In the genomic region with DNA sequence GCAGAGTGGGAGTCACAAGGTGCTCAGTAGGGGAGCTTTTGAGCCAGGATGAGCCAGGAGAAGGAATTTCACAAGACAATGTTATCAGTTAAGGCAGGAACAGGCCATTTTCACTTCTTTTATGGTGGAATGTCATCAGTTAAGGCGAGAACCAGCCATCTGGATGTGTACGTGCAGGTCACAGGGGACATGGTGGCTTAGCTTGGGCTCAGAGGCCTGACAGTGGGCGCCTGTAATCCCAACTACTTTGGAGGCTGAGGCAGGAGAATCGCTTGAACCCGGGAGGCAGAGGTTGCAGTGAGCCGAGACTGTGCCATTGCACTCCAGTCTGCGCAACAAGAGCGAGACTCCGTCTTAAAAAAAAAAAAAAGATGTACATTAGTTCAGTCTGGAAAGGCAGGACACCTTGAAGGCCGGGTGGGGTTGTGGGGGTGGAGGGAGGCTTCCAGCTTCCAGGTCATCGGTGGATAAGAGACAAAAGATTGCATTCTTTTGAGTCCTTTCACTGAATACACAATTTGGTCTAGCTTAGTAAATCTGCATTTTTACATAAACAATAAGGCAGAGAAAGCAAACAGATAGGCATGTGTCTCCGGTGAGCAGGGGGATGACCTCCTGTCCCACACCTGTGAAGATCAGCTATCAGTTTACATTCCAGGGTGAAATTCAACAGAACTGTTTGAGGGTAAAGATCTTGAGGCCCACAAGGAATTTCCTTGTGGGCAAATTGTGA, we compare ENCODE assay signal across 8 cellular contexts. TPM values are rescaled to one million over a fixed set of nuclear protein-coding genes. Genes with fewer than 3 reads are reported as not detected.
DNase-seq lines count a peak whose midpoint lies in the region; ATAC-seq, FAIRE-seq and TF ChIP-seq lines count a peak whose summit lies in the region.
"Not testable (repeated sequence)": the region's sequence is repeated elsewhere in the genome, so short reads cannot be mapped to it uniquely, and the experiment has no call there.
"Had no signal": no experiment of that assay in that cellular context is flagged by ENCODE, and none has a peak within 500 bp of the region (broad histone marks: within the 10 kb centered on the region; RNA-seq: fewer than 3 reads in every experiment).

No MANE protein-coding gene starts in this region.

- TF ChIP-seq EP300 in HepG2 (IDR thresholded peaks at IDR 0.05; ENCODE audit: low read depth in 2 of 2, low read length in 2 of 2); HepG2 (CRISPR knock-in tag; IDR thresholded peaks at IDR 0.05; ENCODE audit: borderline replicate concordance): not testable (repeated sequence)

- not testable (repeated sequence) for TF ChIP-seq CTCF in GM23338 (conservative IDR thresholded peaks at IDR 0.05; ENCODE audit: low read depth in 2 of 2); WTC11 (IDR thresholded peaks at IDR 0.05); HepG2 (CRISPR knock-in tag; IDR thresholded peaks at IDR 0.05); parathyroid adenoma (IDR thresholded peaks at IDR 0.05)

- peak; percentile 32 for FAIRE-seq in HepG2 (lab: Jason Lieb, UNC)

- not testable (repeated sequence) for H2AFZ ChIP-seq in GM23338; HepG2 (ENCODE audit: low read length)
- H2AFZ ChIP-seq in parathyroid adenoma: peak overlapping the region; percentile 50

- H3F3A ChIP-seq in GM23338 (replicated peaks; ENCODE audit: low read depth): peaks cover 13% of the 10 kb centered on the region; the same call in 1 of the 2 replicates

- DNase-seq in GM23338 (ENCODE audit: low spot score); WTC11 (ENCODE audit: low spot score): not testable (repeated sequence)
- DNase-seq in Right ventricle myocardium superior: peak; percentile 9
- DNase-seq in HepG2 (ENCODE audit: low spot score): peak; percentile 13

- not testable (repeated sequence) for H3K9ac ChIP-seq in HepG2 (ENCODE audit: insufficient read depth, low read depth, low read length); parathyroid adenoma

- not testable (repeated sequence) for H3K9me3 ChIP-seq in HepG2 (ENCODE audit: low read length); parathyroid adenoma (ENCODE audit: control insufficient read depth, low read length)

- not testable (repeated sequence) for H3K79me2 ChIP-seq in GM23338 (replicated peaks; ENCODE audit: insufficient read depth); HepG2 (ENCODE audit: insufficient read depth, low read length); parathyroid adenoma

- POLR2A ChIA-PET in WTC11 (lab: Charles Lee); HepG2 (lab: Yijun Ruan, JAX): not testable (repeated sequence)

- H3K4me1 Mint-ChIP-seq in GM23338 (peaks cover 28% of the 10 kb centered on the region), WTC11 (peaks cover 38% of the 10 kb centered on the region)
- peaks cover 18% of the 10 kb centered on the region for H3K4me1 Mint-ChIP-seq in activated naive CD8-positive, alpha-beta T cell (ENCODE audit: low read depth)

- H3K4me3 Mint-ChIP-seq in GM23338: peak overlapping the region; percentile 9; the same call in 1 of the 3 replicates
- not testable (repeated sequence) for H3K4me3 Mint-ChIP-seq in WTC11; activated naive CD8-positive, alpha-beta T cell

- not testable (repeated sequence) for H3K36me3 Mint-ChIP-seq in GM23338 (ENCODE audit: low read depth); WTC11; activated naive CD8-positive, alpha-beta T cell

- ATAC-seq in GM23338; WTC11; Right ventricle myocardium superior (ENCODE audit: poor library complexity); HepG2: not testable (repeated sequence)

- in situ Hi-C loops in HepG2 (cut with HindIII; ENCODE audit: extremely low pct_ligation_motif_present, low pct_unique_long_range_greater_than_20kb): not testable (repeated sequence)

- H3K4me3 ChIP-seq in GM23338; HepG2 (replicated peaks in 1 of 3; ENCODE audit: insufficient read depth in 1 of 3, low read depth in 2 of 3, low read length in 3 of 3); parathyroid adenoma (ENCODE audit: low read depth, low read length): not testable (repeated sequence)

- H3K27ac Mint-ChIP-seq in GM23338: peak overlapping the region; percentile 68; the same call in 1 of the 2 replicates
- H3K27ac Mint-ChIP-seq in WTC11: peak overlapping the region; percentile 83
- H3K27ac Mint-ChIP-seq in activated naive CD8-positive, alpha-beta T cell: peak overlapping the region; percentile 50

- H3K4me1 ChIP-seq in GM23338 (ENCODE audit: insufficient read depth): peaks cover 16% of the 10 kb centered on the region; the same call in 1 of the 2 replicates
- H3K4me1 ChIP-seq in HepG2 (ENCODE audit: insufficient read depth, low read length): peaks cover 50% of the 10 kb centered on the region
- not testable (repeated sequence) for H3K4me1 ChIP-seq in parathyroid adenoma

- H3K36me3 ChIP-seq in GM23338 (ENCODE audit: insufficient read depth); HepG2 (replicated peaks in 1 of 2; ENCODE audit: control insufficient read depth in 1 of 2, insufficient read depth in 2 of 2, low read length in 2 of 2); parathyroid adenoma (ENCODE audit: control insufficient read depth, insufficient read depth, low read length): not testable (repeated sequence)

- peaks cover 13% of the 10 kb centered on the region for H3K27me3 Mint-ChIP-seq in GM23338 (ENCODE audit: insufficient read depth, low read depth, poor library complexity)
- not testable (repeated sequence) for H3K27me3 Mint-ChIP-seq in WTC11 (ENCODE audit: low read depth); activated naive CD8-positive, alpha-beta T cell

- H3K27me3 ChIP-seq in GM23338 (ENCODE audit: insufficient read depth); parathyroid adenoma (ENCODE audit: control insufficient read depth, insufficient read depth, low read length): not testable (repeated sequence)
- H3K27me3 ChIP-seq in HepG2 (ENCODE audit: control insufficient read depth in 1 of 2, insufficient read depth in 2 of 2, low read length in 2 of 2): peaks cover 3 to 16% of the 10 kb centered on the region in 2 experiments; a peak in 3 of 5 replicates

- intact Hi-C loops in Right ventricle myocardium superior (cut with DNase I); HepG2 (cut with micrococcal nuclease; ENCODE audit: unreplicated experiment): not testable (repeated sequence)

- H3K9me3 Mint-ChIP-seq in GM23338; WTC11; activated naive CD8-positive, alpha-beta T cell (ENCODE audit: low read depth): not testable (repeated sequence)

- CTCF ChIA-PET in WTC11 (lab: Charles Lee): interaction anchor here (0.9 to 2.1 kb wide), 4 partner anchors 10 to 451 kb away, joined by 3 to 7 read pairs (median 4); no protein-coding TSS in a partner anchor
- CTCF ChIA-PET in HepG2 (lab: Yijun Ruan, JAX; ENCODE audit: low intra/inter-chr PET ratio, low total read pairs): not testable (repeated sequence)

- not testable (repeated sequence) for H3K4me2 ChIP-seq in GM23338; parathyroid adenoma (ENCODE audit: low read length)
- H3K4me2 ChIP-seq in HepG2 (ENCODE audit: low read depth, low read length): peak overlapping the region; percentile 36

- 48% methylated on average over 11 of the region's 12 CpGs for WGBS in HepG2 (ENCODE audit: low lambda C conversion rate)

- not testable (repeated sequence) for TF ChIP-seq RAD21 in HepG2 (CRISPR knock-in tag; IDR thresholded peaks at IDR 0.05)

- not testable (repeated sequence) for H4K20me1 ChIP-seq in GM23338 (replicated peaks; ENCODE audit: insufficient read depth); HepG2 (ENCODE audit: insufficient read depth, low read length)

- BruUV-seq in HepG2 (replicated peaks; lab: Mats Ljungman, UMichigan): not testable (repeated sequence)

- not testable (repeated sequence) for TF ChIP-seq POLR2A in HepG2 (IDR thresholded peaks at IDR 0.05; ENCODE audit: insufficient read depth in 1 of 2, low read depth in 2 of 2, low read length in 2 of 2)

- peak overlapping the region; percentile 52; the same call in 1 of the 2 replicates for H3K27ac ChIP-seq in GM23338 (ENCODE audit: low read depth)
- H3K27ac ChIP-seq in HepG2 (ENCODE audit: extremely low read length, insufficient read depth, low read length); parathyroid adenoma: not testable (repeated sequence)

- H3K9me2 ChIP-seq in GM23338 (ENCODE audit: insufficient read depth): not testable (repeated sequence)

RNA-seq across cellular contexts. Expression of a gene that starts 2.7 kb away (rescaled TPM):
- total RNA-seq in GM23338 (2014; rRNA removed; shearing (Covaris generic)): 23.2 and 24.0 TPM in 2 replicates
- polyA plus RNA-seq in GM23338 (2016; fragmentation: Nextera tagmentation; extraction: Ambion mirVana): 11.0 and 15.4 TPM in 2 replicates
- total RNA-seq in WTC11 (2021): 14.0 to 19.3 TPM (median 15.8 TPM) in 3 replicates
- total RNA-seq in Right ventricle myocardium superior: 13.9 TPM
- total RNA-seq in HepG2 (2016; rRNA removed; fragmentation: Illumina TruSeq; extraction: Trizol): 13.1 and 20.1 TPM in 2 replicates
- total RNA-seq in HepG2 (2016; cell fraction: cytosol; rRNA removed; fragmentation: Illumina TruSeq; extraction: Trizol; ENCODE audit: low read depth): 16.2 and 18.7 TPM in 2 replicates
- 11.7 and 23.2 TPM in 2 replicates for total RNA-seq in HepG2 (2016; cell fraction: insoluble cytoplasmic fraction; rRNA removed; fragmentation: Illumina TruSeq; extraction: Trizol)
- total RNA-seq in HepG2 (2016; cell fraction: membrane; rRNA removed; fragmentation: Illumina TruSeq; extraction: Trizol): 22.7 and 31.0 TPM in 2 replicates
- 15.4 and 16.3 TPM in 2 replicates for total RNA-seq in HepG2 (2016; cell fraction: nucleus; rRNA removed; fragmentation: Illumina TruSeq; extraction: Trizol)
- polyA plus RNA-seq in HepG2 (2011; rRNA removed): 8.0 and 13.1 TPM in 2 replicates
- 6.8 and 14.6 TPM in 2 replicates for polyA plus RNA-seq in HepG2 (2011; cell fraction: cytosol; rRNA removed)
- 84.7 and 108 TPM in 2 replicates for polyA plus RNA-seq in HepG2 (2011; cell fraction: nucleus; rRNA removed)
- 7.4 and 9.9 TPM in 2 replicates for polyA plus RNA-seq in HepG2 (2012)
- polyA plus RNA-seq in HepG2 (2016; cell fraction: cytosol; fragmentation: Illumina TruSeq; extraction: Trizol; ENCODE audit: low read depth): 17.7 and 23.4 TPM in 2 replicates
- polyA plus RNA-seq in HepG2 (2016; cell fraction: insoluble cytoplasmic fraction; fragmentation: Illumina TruSeq; extraction: Trizol; ENCODE audit: low read depth): 12.0 and 13.3 TPM in 2 replicates
- 19.5 and 21.9 TPM in 2 replicates for polyA plus RNA-seq in HepG2 (2016; cell fraction: membrane; fragmentation: Illumina TruSeq; extraction: Trizol; ENCODE audit: low read depth)
- polyA plus RNA-seq in HepG2 (2016; cell fraction: nucleus; fragmentation: Illumina TruSeq; extraction: Trizol; ENCODE audit: insufficient read depth, low read depth): 26.7 and 31.2 TPM in 2 replicates
- 3.6 and 9.9 TPM in 2 replicates for polyA minus RNA-seq in HepG2 (2011; rRNA and poly(A)+ RNA removed; ENCODE audit: low replicate concordance)
- polyA minus RNA-seq in HepG2 (2011; cell fraction: cytosol; rRNA and poly(A)+ RNA removed): 3.6 and 4.5 TPM in 2 replicates
- 13.3 and 17.1 TPM in 2 replicates for polyA minus RNA-seq in HepG2 (2011; cell fraction: nucleus; rRNA and poly(A)+ RNA removed)

RNA-seq across cellular contexts. Expression of a gene that starts 11.5 kb away (rescaled TPM):
- total RNA-seq in GM23338 (2014; rRNA removed; shearing (Covaris generic)): 0.83 and 2.0 TPM in 2 replicates
- polyA plus RNA-seq in GM23338 (2016; fragmentation: Nextera tagmentation; extraction: Ambion mirVana) (0.50 and 0.53 TPM in 2 replicates), HepG2 (2011; rRNA removed) (0.09 and 0.20 TPM in 2 replicates)
- total RNA-seq in WTC11 (2021) (0.64 to 1.4 TPM (median 0.92 TPM) in 3 replicates), Right ventricle myocardium superior (1.9 TPM), HepG2 (2016; rRNA removed; fragmentation: Illumina TruSeq; extraction: Trizol) (0.07 TPM in 1 of 2 replicates, not detected in the other)
- total RNA-seq in HepG2 (2016; cell fraction: cytosol; rRNA removed; fragmentation: Illumina TruSeq; extraction: Trizol; ENCODE audit: low read depth): not detected in 2 replicates
- 0.09 TPM in 1 of 2 replicates, not detected in the other for total RNA-seq in HepG2 (2016; cell fraction: insoluble cytoplasmic fraction; rRNA removed; fragmentation: Illumina TruSeq; extraction: Trizol)
- total RNA-seq in HepG2 (2016; cell fraction: membrane; rRNA removed; fragmentation: Illumina TruSeq; extraction: Trizol): 0.14 TPM in 1 of 2 replicates, not detected in the other
- total RNA-seq in HepG2 (2016; cell fraction: nucleus; rRNA removed; fragmentation: Illumina TruSeq; extraction: Trizol): not detected in 2 replicates
- 0.05 and 0.06 TPM in 2 replicates for polyA plus RNA-seq in HepG2 (2011; cell fraction: cytosol; rRNA removed)
- 0.37 and 0.55 TPM in 2 replicates for polyA plus RNA-seq in HepG2 (2011; cell fraction: nucleus; rRNA removed)
- polyA plus RNA-seq in HepG2 (2012): 0.27 and 0.31 TPM in 2 replicates
- 0.08 TPM in 1 of 2 replicates, not detected in the other for polyA plus RNA-seq in HepG2 (2016; cell fraction: cytosol; fragmentation: Illumina TruSeq; extraction: Trizol; ENCODE audit: low read depth)
- 0.14 TPM in 1 of 2 replicates, not detected in the other for polyA plus RNA-seq in HepG2 (2016; cell fraction: insoluble cytoplasmic fraction; fragmentation: Illumina TruSeq; extraction: Trizol; ENCODE audit: low read depth)
- 0.18 TPM in 1 of 2 replicates, not detected in the other for polyA plus RNA-seq in HepG2 (2016; cell fraction: membrane; fragmentation: Illumina TruSeq; extraction: Trizol; ENCODE audit: low read depth)
- 0.11 and 0.37 TPM in 2 replicates for polyA plus RNA-seq in HepG2 (2016; cell fraction: nucleus; fragmentation: Illumina TruSeq; extraction: Trizol; ENCODE audit: insufficient read depth, low read depth)
- polyA minus RNA-seq in HepG2 (2011; rRNA and poly(A)+ RNA removed; ENCODE audit: low replicate concordance): 0.02 and 11.4 TPM in 2 replicates
- polyA minus RNA-seq in HepG2 (2011; cell fraction: cytosol; rRNA and poly(A)+ RNA removed): 0.70 TPM in 1 of 2 replicates, not detected in the other
- 0.26 and 0.50 TPM in 2 replicates for polyA minus RNA-seq in HepG2 (2011; cell fraction: nucleus; rRNA and poly(A)+ RNA removed)

RNA-seq across cellular contexts. Expression of a gene that starts 42.0 kb away (rescaled TPM):
- total RNA-seq in GM23338 (2014; rRNA removed; shearing (Covaris generic)): 92.3 and 106 TPM in 2 replicates
- polyA plus RNA-seq in GM23338 (2016; fragmentation: Nextera tagmentation; extraction: Ambion mirVana) (39.9 and 40.3 TPM in 2 replicates), HepG2 (2011; rRNA removed) (92.8 and 113 TPM in 2 replicates)
- total RNA-seq in WTC11 (2021) (134 to 151 TPM (median 143 TPM) in 3 replicates), Right ventricle myocardium superior (42.7 TPM), HepG2 (2016; rRNA removed; fragmentation: Illumina TruSeq; extraction: Trizol) (87.6 and 106 TPM in 2 replicates)
- 13.9 and 14.6 TPM in 2 replicates for total RNA-seq in HepG2 (2016; cell fraction: cytosol; rRNA removed; fragmentation: Illumina TruSeq; extraction: Trizol; ENCODE audit: low read depth)
- total RNA-seq in HepG2 (2016; cell fraction: insoluble cytoplasmic fraction; rRNA removed; fragmentation: Illumina TruSeq; extraction: Trizol): 76.5 and 112 TPM in 2 replicates
- 27.9 TPM in 2 replicates for total RNA-seq in HepG2 (2016; cell fraction: membrane; rRNA removed; fragmentation: Illumina TruSeq; extraction: Trizol)
- 51.1 and 56.0 TPM in 2 replicates for total RNA-seq in HepG2 (2016; cell fraction: nucleus; rRNA removed; fragmentation: Illumina TruSeq; extraction: Trizol)
- polyA plus RNA-seq in HepG2 (2011; cell fraction: cytosol; rRNA removed): 71.8 and 109 TPM in 2 replicates
- 444 and 640 TPM in 2 replicates for polyA plus RNA-seq in HepG2 (2011; cell fraction: nucleus; rRNA removed)
- polyA plus RNA-seq in HepG2 (2012): 83.1 and 108 TPM in 2 replicates
- 10.0 and 11.5 TPM in 2 replicates for polyA plus RNA-seq in HepG2 (2016; cell fraction: cytosol; fragmentation: Illumina TruSeq; extraction: Trizol; ENCODE audit: low read depth)
- 69.5 and 87.4 TPM in 2 replicates for polyA plus RNA-seq in HepG2 (2016; cell fraction: insoluble cytoplasmic fraction; fragmentation: Illumina TruSeq; extraction: Trizol; ENCODE audit: low read depth)
- 16.7 and 19.2 TPM in 2 replicates for polyA plus RNA-seq in HepG2 (2016; cell fraction: membrane; fragmentation: Illumina TruSeq; extraction: Trizol; ENCODE audit: low read depth)
- 107 and 115 TPM in 2 replicates for polyA plus RNA-seq in HepG2 (2016; cell fraction: nucleus; fragmentation: Illumina TruSeq; extraction: Trizol; ENCODE audit: insufficient read depth, low read depth)
- polyA minus RNA-seq in HepG2 (2011; rRNA and poly(A)+ RNA removed; ENCODE audit: low replicate concordance): 90.7 and 203 TPM in 2 replicates
- polyA minus RNA-seq in HepG2 (2011; cell fraction: cytosol; rRNA and poly(A)+ RNA removed): 72.1 and 83.6 TPM in 2 replicates
- 51.9 and 52.8 TPM in 2 replicates for polyA minus RNA-seq in HepG2 (2011; cell fraction: nucleus; rRNA and poly(A)+ RNA removed)

RNA-seq across cellular contexts. Expression of a gene that starts 56.2 kb away (rescaled TPM):
- 0.10 TPM in 1 of 2 replicates, not detected in the other for total RNA-seq in GM23338 (2014; rRNA removed; shearing (Covaris generic))
- polyA plus RNA-seq in GM23338 (2016; fragmentation: Nextera tagmentation; extraction: Ambion mirVana) (not detected in 2 replicates), HepG2 (2011; rRNA removed) (not detected in 2 replicates)
- total RNA-seq in WTC11 (2021) (0.05 to 0.09 TPM in 2 of 3 replicates, not detected in the other), Right ventricle myocardium superior (not detected), HepG2 (2016; rRNA removed; fragmentation: Illumina TruSeq; extraction: Trizol) (not detected in 2 replicates)
- not detected in 2 replicates for total RNA-seq in HepG2 (2016; cell fraction: cytosol; rRNA removed; fragmentation: Illumina TruSeq; extraction: Trizol; ENCODE audit: low read depth)
- not detected in 2 replicates for total RNA-seq in HepG2 (2016; cell fraction: insoluble cytoplasmic fraction; rRNA removed; fragmentation: Illumina TruSeq; extraction: Trizol)
- total RNA-seq in HepG2 (2016; cell fraction: membrane; rRNA removed; fragmentation: Illumina TruSeq; extraction: Trizol): not detected in 2 replicates
- total RNA-seq in HepG2 (2016; cell fraction: nucleus; rRNA removed; fragmentation: Illumina TruSeq; extraction: Trizol): not detected in 2 replicates
- polyA plus RNA-seq in HepG2 (2011; cell fraction: cytosol; rRNA removed): not detected in 2 replicates
- not detected in 2 replicates for polyA plus RNA-seq in HepG2 (2011; cell fraction: nucleus; rRNA removed)
- polyA plus RNA-seq in HepG2 (2012): not detected in 2 replicates
- polyA plus RNA-seq in HepG2 (2016; cell fraction: cytosol; fragmentation: Illumina TruSeq; extraction: Trizol; ENCODE audit: low read depth): not detected in 2 replicates
- polyA plus RNA-seq in HepG2 (2016; cell fraction: insoluble cytoplasmic fraction; fragmentation: Illumina TruSeq; extraction: Trizol; ENCODE audit: low read depth): not detected in 2 replicates
- not detected in 2 replicates for polyA plus RNA-seq in HepG2 (2016; cell fraction: membrane; fragmentation: Illumina TruSeq; extraction: Trizol; ENCODE audit: low read depth)
- not detected in 2 replicates for polyA plus RNA-seq in HepG2 (2016; cell fraction: nucleus; fragmentation: Illumina TruSeq; extraction: Trizol; ENCODE audit: insufficient read depth, low read depth)
- polyA minus RNA-seq in HepG2 (2011; rRNA and poly(A)+ RNA removed; ENCODE audit: low replicate concordance): 0.07 TPM in 1 of 2 replicates, not detected in the other
- not detected in 2 replicates for polyA minus RNA-seq in HepG2 (2011; cell fraction: cytosol; rRNA and poly(A)+ RNA removed)
- not detected in 2 replicates for polyA minus RNA-seq in HepG2 (2011; cell fraction: nucleus; rRNA and poly(A)+ RNA removed)
- total RNA-seq: A673, H4 had no signal
